8 cellular contexts compared by ENCODE assay signal in genomic region chr2:47177042-47177565, GRCh38. TPM values are rescaled to one million over a fixed set of nuclear protein-coding genes. Genes with fewer than 3 reads are reported as not detected.
A peak's percentile ranks its signal among the peaks of the same experiment; 100 is the strongest.
DNase-seq lines count a peak whose midpoint lies in the region; ATAC-seq and TF ChIP-seq lines count a peak whose summit lies in the region.

No MANE protein-coding gene starts in this region.

- H3K9ac ChIP-seq in iPS-18a (ENCODE audit: low read length), result peak overlapping the region; percentile 99

- H3K36me3 ChIP-seq in GM06990 (ENCODE audit: control insufficient read depth, insufficient read depth, low read length) (no peaks in the 10 kb centered on the region), iPS-18a (ENCODE audit: control insufficient read depth, low read depth, low read length) (peaks cover 8% of the 10 kb centered on the region)

- no peaks in the 10 kb centered on the region for H3K9me3 Mint-ChIP-seq in activated CD4-positive, alpha-beta memory T cell treated with anti-CD3 and anti-CD28 coated beads, Interleukin-2, amount 10 ng/mL, durations not matched to agents 7 days and 5 days

- H3K4me3 ChIP-seq in GM06990 (replicated peaks; ENCODE audit: low read depth, low read length) (peak overlapping the region; percentile 71), iPS-18a (ENCODE audit: low read length) (peak overlapping the region; percentile 98)

- peaks cover 39% of the 10 kb centered on the region for H3K4me1 ChIP-seq in iPS-18a (ENCODE audit: control insufficient read depth, low read depth, low read length)

- H3K27ac Mint-ChIP-seq in activated CD4-positive, alpha-beta memory T cell treated with anti-CD3 and anti-CD28 coated beads, Interleukin-2, amount 10 ng/mL, durations not matched to agents 7 days and 5 days, result peak overlapping the region; percentile 98

- peaks cover 29% of the 10 kb centered on the region for H3K36me3 Mint-ChIP-seq in activated CD4-positive, alpha-beta memory T cell treated with anti-CD3 and anti-CD28 coated beads, Interleukin-2, amount 10 ng/mL, durations not matched to agents 7 days and 5 days (ENCODE audit: low read depth)

- DNase-seq in GM06990 (ENCODE audit: extremely low read depth, insufficient read length) (no peak), superior temporal gyrus (ENCODE audit: extremely low spot score) (peak; percentile 22), COLO668 (lab: John Stamatoyannopoulos, UW; ENCODE audit: unreplicated experiment) (no peak), NCI-H524 (lab: John Stamatoyannopoulos, UW) (no peak)
- no peak for DNase-seq in activated CD4-positive, alpha-beta memory T cell treated with anti-CD3 and anti-CD28 coated beads, Interleukin-2, amount 10 ng/mL, durations not matched to agents 7 days and 5 days

- peaks cover 42% of the 10 kb centered on the region for H3K4me1 Mint-ChIP-seq in activated CD4-positive, alpha-beta memory T cell treated with anti-CD3 and anti-CD28 coated beads, Interleukin-2, amount 10 ng/mL, durations not matched to agents 7 days and 5 days

- TF ChIP-seq CTCF in GM06990 (IDR thresholded peaks at IDR 0.05; ENCODE audit: insufficient read depth, low read length, poor library complexity, severe bottlenecking), result no peak

- no peaks in the 10 kb centered on the region for H3K27me3 ChIP-seq in GM06990 (replicated peaks; ENCODE audit: control insufficient read depth, insufficient read depth, low read length)
- no peaks in the 10 kb centered on the region for H3K27me3 ChIP-seq in iPS-18a (ENCODE audit: control insufficient read depth, insufficient read depth, low read length)

- H3K4me3 Mint-ChIP-seq in activated CD4-positive, alpha-beta memory T cell treated with anti-CD3 and anti-CD28 coated beads, Interleukin-2, amount 10 ng/mL, durations not matched to agents 7 days and 5 days, result peak overlapping the region; percentile 93

- H3K9me3 ChIP-seq in iPS-18a (ENCODE audit: control insufficient read depth, low read depth, low read length), result no peaks in the 10 kb centered on the region

- ATAC-seq in HG02571 (IDR thresholded peaks at IDR 0.05; ENCODE audit: unreplicated experiment), result peak; percentile 10
- no peak for ATAC-seq in HG03108 (IDR thresholded peaks at IDR 0.05; ENCODE audit: unreplicated experiment)

- CTCF ChIA-PET in activated CD4-positive, alpha-beta memory T cell treated with anti-CD3 and anti-CD28 coated beads, Interleukin-2, amount 10 ng/mL, durations not matched to agents 7 days and 5 days (lab: Charles Lee), result no interaction called here

- peak overlapping the region; percentile 65 for H3K27ac ChIP-seq in iPS-18a (ENCODE audit: low read length)

- H3K27me3 Mint-ChIP-seq in activated CD4-positive, alpha-beta memory T cell treated with anti-CD3 and anti-CD28 coated beads, Interleukin-2, amount 10 ng/mL, durations not matched to agents 7 days and 5 days, result peaks cover 6% of the 10 kb centered on the region

- POLR2A ChIA-PET in activated CD4-positive, alpha-beta memory T cell treated with anti-CD3 and anti-CD28 coated beads, Interleukin-2, amount 10 ng/mL, durations not matched to agents 7 days and 5 days (lab: Charles Lee), result no interaction called here

RNA-seq across cellular contexts. Expression of gene CALM2, which starts 0.8 kb away (rescaled TPM):
- total RNA-seq in activated CD4-positive, alpha-beta memory T cell treated with anti-CD3 and anti-CD28 coated beads, Interleukin-2, amount 10 ng/mL, durations not matched to agents 7 days and 5 days, result 100 to 1,000 TPM; 426 to 432 TPM

RNA-seq across cellular contexts. Expression of gene STPG4, which starts 22.0 kb away (rescaled TPM):
- total RNA-seq in activated CD4-positive, alpha-beta memory T cell treated with anti-CD3 and anti-CD28 coated beads, Interleukin-2, amount 10 ng/mL, durations not matched to agents 7 days and 5 days, result under 1 TPM in 1 of 2 experiments, not detected in 1; 0.13 TPM
